In genomic region chr11:61587951-61588695, GRCh38 we compare ENCODE assay signal across 8 cellular contexts. TPM values are rescaled to one million over a fixed set of nuclear protein-coding genes. Genes with fewer than 3 reads are reported as not detected.
DNase-seq lines count a peak whose midpoint lies in the region; ATAC-seq and TF ChIP-seq lines count a peak whose summit lies in the region.

No MANE protein-coding gene starts in this region.

- peak; percentile 75 for ATAC-seq in CD8-positive, alpha-beta T cell
- no peak for ATAC-seq in HG03457 (IDR thresholded peaks at IDR 0.05; ENCODE audit: unreplicated experiment)

- H3K36me3 ChIP-seq in CD8-positive, alpha-beta T cell (ENCODE audit: insufficient read depth, low read length) = no peaks in the 10 kb centered on the region
- H3K36me3 ChIP-seq in duodenal mucosa (ENCODE audit: control insufficient read depth in 1 of 2, insufficient read depth in 2 of 2, low read length in 2 of 2) = no peaks in the 10 kb centered on the region

- peak; percentile 29 to 77 (median 53) for DNase-seq in CD8-positive, alpha-beta T cell
- DNase-seq in NCI-H1105 treated with DMSO at 0.1 percent for 48 hours (lab: John Stamatoyannopoulos, UW) (peak; percentile 46), middle frontal gyrus (ENCODE audit: extremely low spot score, low spot score) (no peak)
- peak; percentile 51 to 59 for DNase-seq in activated CD4-positive, alpha-beta T cell treated with anti-CD3 and anti-CD28 coated beads, Interleukin-2, amount 50 U/mL, for 4 hours
- peak; percentile 30 to 37 for DNase-seq in stimulated activated CD8-positive, alpha-beta memory T cell treated with anti-CD3 and anti-CD28 coated beads, Interleukin-4, amount 100 ng/mL, for 4 hours (ENCODE audit: low read depth in 2 of 2, low spot score in 1 of 2)

- CTCF ChIA-PET in CD8-positive, alpha-beta T cell (lab: Charles Lee) = interaction anchor here (0.6 to 1.6 kb wide), 5 partner anchors 10 to 249 kb away, joined by 3 to 4 read pairs (median 3); no protein-coding TSS in a partner anchor

- no peak for TF ChIP-seq CTCF in CD8-positive, alpha-beta T cell (IDR thresholded peaks at IDR 0.05)

- H3K27me3 ChIP-seq in CD8-positive, alpha-beta T cell (ENCODE audit: insufficient read depth, low read length) = no peaks in the 10 kb centered on the region
- H3K27me3 ChIP-seq in duodenal mucosa (ENCODE audit: control insufficient read depth in 1 of 2, insufficient read depth in 2 of 2, low read length in 2 of 2) = peaks cover 25 to 33% of the 10 kb centered on the region in 2 donors
- peaks cover 21% of the 10 kb centered on the region for H3K27me3 ChIP-seq in mononuclear cell (ENCODE audit: insufficient read depth, low read length)

- no peaks in the 10 kb centered on the region for H3K9me3 Mint-ChIP-seq in CD8-positive, alpha-beta T cell

- POLR2A ChIA-PET in CD8-positive, alpha-beta T cell (lab: Charles Lee) = no interaction called here

- H3K9ac ChIP-seq in duodenal mucosa (ENCODE audit: low read depth in 1 of 2, low read length in 2 of 2) = peak overlapping the region in 1 of 2 donors; percentile 1

- H3K4me3 ChIP-seq in CD8-positive, alpha-beta T cell (ENCODE audit: low read depth, low read length) = peak overlapping the region; percentile 78
- H3K4me3 ChIP-seq in duodenal mucosa (ENCODE audit: low read depth in 1 of 2, low read length in 2 of 2) (peak overlapping the region; percentile 32 to 47), mononuclear cell (ENCODE audit: low read length) (peak overlapping the region; percentile 10)

- peak overlapping the region; percentile 81 for H3K4me3 Mint-ChIP-seq in CD8-positive, alpha-beta T cell

- H3K36me3 Mint-ChIP-seq in CD8-positive, alpha-beta T cell = no peaks in the 10 kb centered on the region

- peaks cover 32% of the 10 kb centered on the region for H3K27me3 Mint-ChIP-seq in CD8-positive, alpha-beta T cell (ENCODE audit: low read depth)

- H3K9me3 ChIP-seq in CD8-positive, alpha-beta T cell (ENCODE audit: low read length) = no peaks in the 10 kb centered on the region
- no peaks in the 10 kb centered on the region for H3K9me3 ChIP-seq in duodenal mucosa (ENCODE audit: control insufficient read depth in 1 of 2, low read length in 2 of 2)
- no peaks in the 10 kb centered on the region for H3K9me3 ChIP-seq in mononuclear cell (ENCODE audit: low read depth, low read length)

- peaks cover 18% of the 10 kb centered on the region for H3K4me1 ChIP-seq in CD8-positive, alpha-beta T cell (ENCODE audit: insufficient read depth, low read length)
- H3K4me1 ChIP-seq in duodenal mucosa (ENCODE audit: control insufficient read depth in 1 of 2, insufficient read depth in 2 of 2, low read length in 2 of 2) (peaks cover 8 to 12% of the 10 kb centered on the region in 2 donors), mononuclear cell (ENCODE audit: insufficient read depth, low read length) (peaks cover 9% of the 10 kb centered on the region)

- H3K4me1 Mint-ChIP-seq in CD8-positive, alpha-beta T cell (ENCODE audit: low read depth) = peaks cover 17% of the 10 kb centered on the region

- no peak overlapping the region for H3K27ac Mint-ChIP-seq in CD8-positive, alpha-beta T cell

- H3K27ac ChIP-seq in CD8-positive, alpha-beta T cell (ENCODE audit: low read depth, low read length) = no peak overlapping the region
- no peak overlapping the region for H3K27ac ChIP-seq in duodenal mucosa (ENCODE audit: low read depth, low read length)

- intact Hi-C loops in CD8-positive, alpha-beta T cell (cut with DNase I, micrococcal nuclease) = loop anchor here (2.0 to 10.0 kb wide), 4 partner anchors 21 to 253 kb away; partner anchors contain the start of genes FEN1 (in 2 of the 2), TMEM258 (in 2 of the 2), DDB1 (in 1 of the 2) and TKFC (in 1 of the 2)

RNA-seq across cellular contexts. Expression of gene SYT7, which starts 7.2 kb away (rescaled TPM):
- not detected for total RNA-seq in CD8-positive, alpha-beta T cell
- total RNA-seq in mononuclear cell = under 0.01 TPM

Comparison
In these comparisons a context has a peak if more than half of its experiments do, and no peak if none do; other contexts are left out.
1. H3K4me3 ChIP-seq: peak in every context shown above with its lines; median percentile 78 in CD8-positive, alpha-beta T cell; 40 in duodenal mucosa; 10 in mononuclear cell.